8 cellular contexts compared by ENCODE assay signal in genomic region chr19:9935409-9936062, GRCh38. TPM values are rescaled to one million over a fixed set of nuclear protein-coding genes. Genes with fewer than 3 reads are reported as not detected.
A peak's percentile ranks its signal among the peaks of the same experiment; 100 is the strongest.
DNase-seq lines count a peak whose midpoint lies in the region; ATAC-seq and TF ChIP-seq lines count a peak whose summit lies in the region.

No MANE protein-coding gene starts in this region.

- TF ChIP-seq CTCF in heart left ventricle (IDR thresholded peaks at IDR 0.05) (no peak), astrocyte of the cerebellum (IDR thresholded peaks at IDR 0.05; ENCODE audit: low read depth, low read length, missing control alignments) (no peak), upper lobe of right lung (IDR thresholded peaks at IDR 0.05) (no peak), colonic mucosa (IDR thresholded peaks at IDR 0.05) (no peak)

- no peak overlapping the region for H2AK5ac ChIP-seq in mesendoderm (ENCODE audit: low read length)

- 2 to 3% (median 3%) methylated on average over 24 to 28 of the region's 28 CpGs for WGBS in heart left ventricle, 4 donors
- no CpG with 5 or more reads among the region's 28 CpGs for WGBS in mesendoderm (ENCODE audit: extremely low coverage, insufficient coverage, low lambda C conversion rate)

- peak overlapping the region; percentile 86 for H3K18ac ChIP-seq in mesendoderm (ENCODE audit: low read length)

- in situ Hi-C loops in astrocyte of the cerebellum (cut with HindIII; ENCODE audit: low sequenced_read_pairs), result no loop called here

- peak overlapping the region; percentile 93 for H3K56ac ChIP-seq in mesendoderm (ENCODE audit: low read length)

- H3K4me3 ChIP-seq in heart left ventricle, result peak overlapping the region in 10 of 12 donors; percentile 19 to 54 (median 38)
- peak overlapping the region; percentile 33 for H3K4me3 ChIP-seq in astrocyte of the cerebellum (ENCODE audit: low read depth, low read length)
- H3K4me3 ChIP-seq in mesendoderm (ENCODE audit: low read length), result peak overlapping the region; percentile 46
- H3K4me3 ChIP-seq in upper lobe of right lung, result peak overlapping the region; percentile 34
- H3K4me3 ChIP-seq in colonic mucosa, result no peak overlapping the region

- H3K9ac ChIP-seq in mesendoderm (ENCODE audit: low read length) (peak overlapping the region; percentile 77), colonic mucosa (ENCODE audit: low read depth in 2 of 2, low read length in 2 of 2) (peak overlapping the region in 1 of 2 donors; percentile 12)

- no peak overlapping the region for H2BK15ac ChIP-seq in mesendoderm (replicated peaks; ENCODE audit: low read depth)

- intact Hi-C loops in heart left ventricle (cut with DNase I), result loop anchor here in 7 of 10 donors (2.0 to 10.0 kb wide), 5 partner anchors 91 to 449 kb away; partner anchors contain the start of genes TYK2 (in 3 of the 7), EIF3G (in 2 of the 7), P2RY11 (in 2 of the 7) and MRPL4 (in 1 of the 7)
- intact Hi-C loops in Right ventricle myocardium superior (cut with DNase I), result loop anchor here (1.0 to 10.0 kb wide), 2 partner anchors 94 to 449 kb away; partner anchors contain the start of gene TYK2
- intact Hi-C loops in upper lobe of right lung (cut with DNase I), result loop anchor here (2.0 kb wide), 1 partner anchor 93 kb away; no protein-coding TSS in a partner anchor
- intact Hi-C loops in colonic mucosa (cut with DNase I), result loop anchor here (2.0 kb wide), 1 partner anchor 91 kb away; no protein-coding TSS in a partner anchor

- TF ChIP-seq POLR2A in heart left ventricle (IDR thresholded peaks at IDR 0.05), result no peak

- no peak overlapping the region for H3K27ac ChIP-seq in heart left ventricle
- H3K27ac ChIP-seq in mesendoderm (ENCODE audit: low read depth, low read length), result no peak overlapping the region
- H3K27ac ChIP-seq in upper lobe of right lung, result no peak overlapping the region
- H3K27ac ChIP-seq in colonic mucosa, result no peak overlapping the region

- H2BK120ac ChIP-seq in mesendoderm (ENCODE audit: low read depth, low read length), result no peak overlapping the region

- H3K23ac ChIP-seq in mesendoderm (ENCODE audit: low read length), result peak overlapping the region; percentile 97

- H3K9me3 ChIP-seq in heart left ventricle, result no peaks in the 10 kb centered on the region
- no peaks in the 10 kb centered on the region for H3K9me3 ChIP-seq in upper lobe of right lung
- H3K9me3 ChIP-seq in colonic mucosa, result no peaks in the 10 kb centered on the region

- no peaks in the 10 kb centered on the region for H3K79me1 ChIP-seq in mesendoderm (ENCODE audit: low read length)

- H3K79me2 ChIP-seq in mesendoderm (ENCODE audit: control insufficient read depth, insufficient read depth, low read length), result no peaks in the 10 kb centered on the region

- H4K8ac ChIP-seq in mesendoderm (ENCODE audit: low read depth, low read length), result no peak overlapping the region

- no peaks in the 10 kb centered on the region for H3K36me3 ChIP-seq in heart left ventricle
- H3K36me3 ChIP-seq in mesendoderm (ENCODE audit: control insufficient read depth, insufficient read depth, low read length), result no peaks in the 10 kb centered on the region
- no peaks in the 10 kb centered on the region for H3K36me3 ChIP-seq in upper lobe of right lung
- H3K36me3 ChIP-seq in colonic mucosa, result no peaks in the 10 kb centered on the region

- no peak for ATAC-seq in heart left ventricle
- no peak for ATAC-seq in Right ventricle myocardium superior (ENCODE audit: poor library complexity)
- ATAC-seq in upper lobe of right lung, result peak; percentile 9

- peaks cover 7 to 72% (median 40%) of the 10 kb centered on the region in 9 donors for H3K27me3 ChIP-seq in heart left ventricle
- no peaks in the 10 kb centered on the region for H3K27me3 ChIP-seq in mesendoderm (ENCODE audit: insufficient read depth, low read length, poor library complexity)
- peaks cover 33% of the 10 kb centered on the region for H3K27me3 ChIP-seq in upper lobe of right lung
- peaks cover 22% of the 10 kb centered on the region for H3K27me3 ChIP-seq in colonic mucosa

- DNase-seq in heart left ventricle, result no peak
- DNase-seq in Right ventricle myocardium superior, result no peak
- no peak for DNase-seq in astrocyte of the cerebellum (ENCODE audit: low read depth)
- no peak for DNase-seq in mesendoderm
- no peak for DNase-seq in upper lobe of right lung
- DNase-seq in colonic mucosa, result no peak
- no peak for DNase-seq in dermis blood vessel endothelial cell
- no peak for DNase-seq in NOMO-1 treated with dmso at 0.1 percent for 144 hours (lab: John Stamatoyannopoulos, UW; ENCODE audit: unreplicated experiment)

- peaks cover 0 to 29% (median 12%) of the 10 kb centered on the region in 12 donors for H3K4me1 ChIP-seq in heart left ventricle
- peaks cover 8% of the 10 kb centered on the region for H3K4me1 ChIP-seq in mesendoderm (ENCODE audit: control insufficient read depth, low read depth, low read length)
- H3K4me1 ChIP-seq in upper lobe of right lung, result peaks cover 14% of the 10 kb centered on the region
- no peaks in the 10 kb centered on the region for H3K4me1 ChIP-seq in colonic mucosa

- peak overlapping the region; percentile 83 for H3K4me2 ChIP-seq in mesendoderm (ENCODE audit: low read length)

- peak overlapping the region; percentile 83 for H3K4ac ChIP-seq in mesendoderm (ENCODE audit: low read depth, low read length)

- no peak overlapping the region for H2BK5ac ChIP-seq in mesendoderm (ENCODE audit: low read length)

- H4K5ac ChIP-seq in mesendoderm (ENCODE audit: low read length), result no peak overlapping the region

RNA-seq across cellular contexts. Expression of gene OLFM2, which starts 0.8 kb away (rescaled TPM):
- total RNA-seq in heart left ventricle, result 1 to 10 TPM in 7 of 9 donors, under 1 TPM in 2; 0.67 to 4.6 (median 2.4) TPM
- polyA plus RNA-seq in heart left ventricle, result 1 to 10 TPM; 2.2 to 3.0 TPM
- 2.2 TPM for total RNA-seq in Right ventricle myocardium superior
- 42.1 TPM for polyA plus RNA-seq in mesendoderm (2013, experiment 1 of 2)
- polyA plus RNA-seq in mesendoderm (2013, experiment 2 of 2), result 41.1 TPM
- 14.6 TPM for total RNA-seq in upper lobe of right lung
- 1 to 10 TPM; 1.2 to 1.9 TPM for total RNA-seq in colonic mucosa
- 0.65 and 2.2 TPM in 2 replicates for total RNA-seq in dermis blood vessel endothelial cell
